Comparison of ENCODE assay signal across 31 cellular contexts in the genomic region with DNA sequence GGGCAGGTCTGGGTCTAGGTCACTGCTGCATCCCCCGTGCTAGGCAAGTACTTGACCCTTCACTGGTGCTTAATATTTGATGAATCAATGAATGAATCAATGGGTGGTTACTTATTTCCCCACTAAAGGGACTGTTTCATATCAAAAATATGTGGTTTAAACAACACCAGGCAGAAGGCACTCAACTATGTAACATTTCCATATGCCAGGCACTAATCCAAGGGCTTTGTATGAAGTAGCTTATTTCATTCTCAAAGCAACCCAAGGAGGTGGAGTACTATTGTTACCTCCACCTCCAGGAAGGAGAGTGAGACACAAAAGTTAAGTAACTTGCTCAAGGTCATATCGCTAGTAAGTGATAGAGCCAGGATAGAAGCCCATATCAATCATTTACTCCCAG.
DNase-seq lines count a peak whose midpoint lies in the region; ATAC-seq and TF ChIP-seq lines count a peak whose summit lies in the region.
"Had no signal": no experiment of that assay in that cellular context is flagged by ENCODE, and none has a peak within 500 bp of the region (broad histone marks: within the 10 kb centered on the region; RNA-seq: fewer than 3 reads in every experiment).

No MANE protein-coding gene starts in this region.

- TF ChIP-seq POLR2A in IMR-90 (IDR thresholded peaks at IDR 0.05; ENCODE audit: low read depth, low read length) = no peak

- H2BK15ac ChIP-seq in IMR-90 (ENCODE audit: low read depth, low read length) = peak overlapping the region; percentile 48; the same call in 1 of the 3 replicates

- H3K27me3 Mint-ChIP-seq in neural progenitor cell (ENCODE audit: insufficient read depth, low read depth) = peaks cover 37% of the 10 kb centered on the region
- no peaks in the 10 kb centered on the region for H3K27me3 Mint-ChIP-seq in stimulated activated naive B cell treated with anti-CD40 and anti-IgM and Interleukin-4, amounts not matched to agents 10 μg/mL and 1 μg/mL and 100 μg/mL, for 72 hours

- H4K5ac ChIP-seq in IMR-90 (ENCODE audit: low read depth, low read length) = no peak overlapping the region

- H3K4me2 ChIP-seq in IMR-90 (ENCODE audit: low read depth, low read length) (no peak overlapping the region), fibroblast of lung (ENCODE audit: extremely low read depth, insufficient read depth, low read length) (no peak overlapping the region), neural progenitor cell (no peak overlapping the region)
- H3K4me2 ChIP-seq: PC-9 had no signal

- no peaks in the 10 kb centered on the region for H3K27me3 ChIP-seq in IMR-90 (ENCODE audit: control insufficient read depth, insufficient read depth, low read length)
- H3K27me3 ChIP-seq in fibroblast of lung (ENCODE audit: control insufficient read depth, insufficient read depth, low read length) = no peaks in the 10 kb centered on the region
- H3K27me3 ChIP-seq in neural progenitor cell = no peaks in the 10 kb centered on the region
- H3K27me3 ChIP-seq: foreskin keratinocyte, tibial artery had no signal

- no peaks in the 10 kb centered on the region for H3K36me3 Mint-ChIP-seq in neural progenitor cell
- peaks cover 0 to 4% of the 10 kb centered on the region in 2 donors for H3K36me3 Mint-ChIP-seq in stimulated activated naive B cell treated with anti-CD40 and anti-IgM and Interleukin-4, amounts not matched to agents 10 μg/mL and 1 μg/mL and 100 μg/mL, for 72 hours
- H3K36me3 Mint-ChIP-seq: memory B cell, naive B cell had no signal

- H3K4me1 ChIP-seq in IMR-90 (ENCODE audit: control insufficient read depth, insufficient read depth, low read length) (peaks cover 12% of the 10 kb centered on the region), fibroblast of lung (ENCODE audit: control insufficient read depth, extremely low read depth, insufficient read depth, low read length) (peaks cover 7% of the 10 kb centered on the region), neural progenitor cell (peaks cover 18% of the 10 kb centered on the region)
- H3K4me1 ChIP-seq: foreskin keratinocyte, psoas muscle, tibial artery had no signal

- no peaks in the 10 kb centered on the region; the same call in 1 of the 2 replicates for H3K9me1 ChIP-seq in IMR-90 (ENCODE audit: insufficient read depth, low read length)

- H3K14ac ChIP-seq in IMR-90 (replicated peaks; ENCODE audit: low read depth, low read length) = no peak overlapping the region

- peak overlapping the region; percentile 87; the same call in 1 of the 2 replicates for H2AK5ac ChIP-seq in IMR-90 (ENCODE audit: low read depth, low read length)

- POLR2A ChIA-PET in IMR-90 (lab: Charles Lee; ENCODE audit: unreplicated experiment) = no interaction called here

- TF ChIP-seq CTCF in IMR-90 (conservative IDR thresholded peaks at IDR 0.05; ENCODE audit: low read depth, low read length) (no peak), fibroblast of lung (conservative IDR thresholded peaks at IDR 0.05 in 1 of 2, IDR thresholded peaks at IDR 0.05 in 1 of 2; ENCODE audit: low read depth in 1 of 2, low read length in 2 of 2) (no peak), neural progenitor cell (IDR thresholded peaks at IDR 0.05) (no peak)

- no peak overlapping the region for H3K27ac Mint-ChIP-seq in neural progenitor cell
- no peak overlapping the region for H3K27ac Mint-ChIP-seq in stimulated activated naive B cell treated with anti-CD40 and anti-IgM and Interleukin-4, amounts not matched to agents 10 μg/mL and 1 μg/mL and 100 μg/mL, for 72 hours
- H3K27ac Mint-ChIP-seq: activated naive CD8-positive, alpha-beta T cell treated with anti-CD3 and anti-CD28 coated beads, Interleukin-2, amount 10 ng/mL, durations not matched to agents 7 days and 5 days; memory B cell; stimulated activated naive CD8-positive, alpha-beta T cell treated with anti-CD3 and anti-CD28 coated beads, Interleukin-15, Interleukin-2, amounts not matched to agents 100 ng/mL and 50 ng/mL, for 24 hours had no signal

- H3K79me2 ChIP-seq in fibroblast of lung (ENCODE audit: control insufficient read depth, insufficient read depth, low read length) (no peaks in the 10 kb centered on the region), neural progenitor cell (ENCODE audit: low read depth) (no peaks in the 10 kb centered on the region)

- in situ Hi-C loops in IMR-90 (cut with MboI; ENCODE audit: low sequenced_read_pairs) = no loop called here

- H2BK120ac ChIP-seq in IMR-90 (ENCODE audit: low read depth, low read length) = no peak overlapping the region

- WGBS in IMR-90 (ENCODE audit: extremely low coverage in 2 of 2, insufficient read length in 1 of 2), 2 experiments = 83% methylated on average over 1 of the region's 2 CpGs; no CpG with 5 or more reads in 1 of the 2 experiments

- no TSS peak for BruUV-seq in IMR-90 (replicated peaks; lab: Mats Ljungman, UMichigan)

- dilution Hi-C loops in IMR-90 (cut with HindIII; ENCODE audit: low sequenced_read_pairs, unreplicated experiment) = no loop called here

- H4K20me1 ChIP-seq in IMR-90 (ENCODE audit: insufficient read depth, low read length) (no peaks in the 10 kb centered on the region), fibroblast of lung (ENCODE audit: control insufficient read depth, extremely low read depth, insufficient read depth, low read length) (no peaks in the 10 kb centered on the region), neural progenitor cell (ENCODE audit: low read depth) (no peaks in the 10 kb centered on the region)

- peak overlapping the region; percentile 33 for H3K4me3 Mint-ChIP-seq in neural progenitor cell
- H3K4me3 Mint-ChIP-seq in stimulated activated naive B cell treated with anti-CD40 and anti-IgM and Interleukin-4, amounts not matched to agents 10 μg/mL and 1 μg/mL and 100 μg/mL, for 72 hours = no peak overlapping the region
- H3K4me3 Mint-ChIP-seq: activated naive CD8-positive, alpha-beta T cell treated with anti-CD3 and anti-CD28 coated beads, Interleukin-2, amount 10 ng/mL, durations not matched to agents 7 days and 5 days; central memory CD8-positive, alpha-beta T cell; memory B cell; naive B cell; stimulated activated naive CD8-positive, alpha-beta T cell treated with anti-CD3 and anti-CD28 coated beads, Interleukin-15, Interleukin-2, amounts not matched to agents 100 ng/mL and 50 ng/mL, for 24 hours had no signal

- H4K91ac ChIP-seq in IMR-90 (ENCODE audit: insufficient read depth, low read depth, low read length) = no peak overlapping the region

- intact Hi-C loops in IMR-90 (cut with micrococcal nuclease) = no loop called here

- no peak overlapping the region for H3K27ac ChIP-seq in IMR-90 (ENCODE audit: insufficient read depth, low read length)
- no peak overlapping the region for H3K27ac ChIP-seq in fibroblast of lung (ENCODE audit: insufficient read depth, low read length)
- no peak overlapping the region for H3K27ac ChIP-seq in neural progenitor cell
- H3K27ac ChIP-seq: foreskin keratinocyte, PC-9, psoas muscle, tibial artery, VCaP had no signal

- H3K79me1 ChIP-seq in IMR-90 (ENCODE audit: low read depth in 1 of 2, low read length in 2 of 2) = no peaks in the 10 kb centered on the region

- H3K9me3 ChIP-seq in IMR-90 (ENCODE audit: control insufficient read depth, insufficient read depth, low read length) (no peaks in the 10 kb centered on the region), fibroblast of lung (ENCODE audit: control insufficient read depth, insufficient read depth, low read depth, low read length) (no peaks in the 10 kb centered on the region), neural progenitor cell (ENCODE audit: low read depth) (no peaks in the 10 kb centered on the region)
- H3K9me3 ChIP-seq: Caco-2, psoas muscle, tibial artery had no signal

- 0 out of 4 replicates have a peak overlapping the region, but pooled peaks of 1 of the 2 experiments have one; percentile 32 for H4K8ac ChIP-seq in IMR-90 (ENCODE audit: low read depth in 2 of 2, low read length in 2 of 2)

- H3K4ac ChIP-seq in IMR-90 (ENCODE audit: low read depth, low read length) = no peak overlapping the region

- H3K9ac ChIP-seq in IMR-90 (ENCODE audit: low read depth, low read length) = no peak overlapping the region
- no peak overlapping the region for H3K9ac ChIP-seq in fibroblast of lung (ENCODE audit: insufficient read depth, low read length)
- H3K9ac ChIP-seq in neural progenitor cell = no peak overlapping the region

- H3F3A ChIP-seq in neural progenitor cell (ENCODE audit: low read depth) = peaks cover 24% of the 10 kb centered on the region

- H2BK20ac ChIP-seq in IMR-90 (ENCODE audit: low read depth, low read length) = peak overlapping the region; percentile 72; the same call in 1 of the 2 replicates

- H3K36me3 ChIP-seq in IMR-90 (ENCODE audit: control insufficient read depth, insufficient read depth, low read length) (no peaks in the 10 kb centered on the region), fibroblast of lung (ENCODE audit: control insufficient read depth, insufficient read depth, low read length) (no peaks in the 10 kb centered on the region), neural progenitor cell (no peaks in the 10 kb centered on the region)
- H3K36me3 ChIP-seq: tibial artery had no signal

- H3K4me3 ChIP-seq in IMR-90 (ENCODE audit: insufficient read depth, low read depth, low read length) = no peak overlapping the region
- H3K4me3 ChIP-seq in fibroblast of lung (replicated peaks in 1 of 4; ENCODE audit: control extremely low read depth in 1 of 4, insufficient read depth in 1 of 4, low read depth in 3 of 4, low read length in 4 of 4) = no peak overlapping the region
- H3K4me3 ChIP-seq in neural progenitor cell = no peak overlapping the region
- H3K4me3 ChIP-seq: GM12878, PC-9, psoas muscle, tibial artery had no signal

- H2BK5ac ChIP-seq in IMR-90 (ENCODE audit: low read depth, low read length, poor library complexity, severe bottlenecking) = no peak overlapping the region

- H2AK9ac ChIP-seq in IMR-90 (replicated peaks; ENCODE audit: low read depth, low read length, poor library complexity) = no peak overlapping the region

- no peak overlapping the region for H3K23ac ChIP-seq in IMR-90 (ENCODE audit: low read depth, low read length)

- H3K4me1 Mint-ChIP-seq in neural progenitor cell = peaks cover 21% of the 10 kb centered on the region
- H3K4me1 Mint-ChIP-seq in stimulated activated naive B cell treated with anti-CD40 and anti-IgM and Interleukin-4, amounts not matched to agents 10 μg/mL and 1 μg/mL and 100 μg/mL, for 72 hours = no peaks in the 10 kb centered on the region
- H3K4me1 Mint-ChIP-seq: activated naive CD8-positive, alpha-beta T cell treated with anti-CD3 and anti-CD28 coated beads, Interleukin-2, amount 10 ng/mL, durations not matched to agents 7 days and 5 days; central memory CD8-positive, alpha-beta T cell; memory B cell; naive B cell had no signal

- no peak overlapping the region for H2AFZ ChIP-seq in IMR-90 (replicated peaks; ENCODE audit: low read length, poor library complexity)
- no peak overlapping the region for H2AFZ ChIP-seq in fibroblast of lung (ENCODE audit: low read length)
- no peak overlapping the region for H2AFZ ChIP-seq in neural progenitor cell (replicated peaks)
- H2AFZ ChIP-seq: PC-9 had no signal

- CTCF ChIA-PET in IMR-90 (lab: Yijun Ruan, JAX) = no interaction called here

- peaks cover 19% of the 10 kb centered on the region for H3K9me3 Mint-ChIP-seq in neural progenitor cell
- H3K9me3 Mint-ChIP-seq in stimulated activated naive B cell treated with anti-CD40 and anti-IgM and Interleukin-4, amounts not matched to agents 10 μg/mL and 1 μg/mL and 100 μg/mL, for 72 hours = peaks cover 4 to 5% of the 10 kb centered on the region in 2 donors
- H3K9me3 Mint-ChIP-seq: central memory CD8-positive, alpha-beta T cell had no signal

- peak; percentile 56 for DNase-seq in AG20443 (ENCODE audit: low spot score)
- peak; percentile 52 for DNase-seq in IMR-90
- peak; percentile 53 to 54 for DNase-seq in fibroblast of lung (ENCODE audit: low read depth in 2 of 2)
- DNase-seq in neural progenitor cell (ENCODE audit: low spot score) = no peak
- DNase-seq in activated CD4-positive, alpha-beta T cell treated with anti-CD3 and anti-CD28 coated beads, Interleukin-2, amount 50 U/mL, for 1 hour = no peak
- no peak for DNase-seq in stimulated activated naive B cell treated with anti-CD40 and anti-IgM and Interleukin-4, amounts not matched to agents 10 μg/mL and 1 μg/mL and 100 μg/mL, for 72 hours
- DNase-seq: activated CD4-positive, alpha-beta T cell treated with anti-CD3 and anti-CD28 coated beads for 4 hours; activated effector memory CD4-positive, alpha-beta T cell treated with anti-CD3 and anti-CD28 coated beads, Interleukin-2, amount 50 U/mL, for 16 hours; activated naive CD8-positive, alpha-beta T cell treated with anti-CD3 and anti-CD28 coated beads, Interleukin-2, amount 10 ng/mL, durations not matched to agents 7 days and 5 days; activated T-cell treated with anti-CD3 and anti-CD28 coated beads, Interleukin-2, amount 50 U/mL, for 1 hour; C1 segment of cervical spinal cord; Caco-2; DMS79; left colon; naive B cell; NCI-H1092; NCI-H187; NCI-H2171 treated with DMSO at 0.1 percent for 48 hours; NK-92 treated with Interleukin-12 subunit alpha and Interleukin-12 subunit beta, amount 100 ng/mL, for 24 hours; PC-9; psoas muscle; Right ventricle myocardium superior; T-helper 9 cell; tibial artery had no signal

- H3K18ac ChIP-seq in IMR-90 (ENCODE audit: low read depth, low read length) = no peak overlapping the region

- ATAC-seq in IMR-90 (ENCODE audit: low read depth) (peak; percentile 36; the same call in 1 of the 2 replicates), GM21381 (IDR thresholded peaks at IDR 0.05; ENCODE audit: unreplicated experiment) (no peak)
- no peak for ATAC-seq in stimulated activated naive B cell treated with anti-CD40 and anti-IgM and Interleukin-4, amounts not matched to agents 10 μg/mL and 1 μg/mL and 100 μg/mL, for 72 hours (replicated peaks)
- ATAC-seq: foreskin keratinocyte, GM12878, left colon, psoas muscle had no signal

- TF ChIP-seq RAD21 in IMR-90 (IDR thresholded peaks at IDR 0.05; ENCODE audit: low read length) = no peak

- H3K56ac ChIP-seq in IMR-90 (ENCODE audit: extremely low read depth, insufficient read depth, low read length) = no peak overlapping the region

Comparison
In these comparisons a context has a peak if more than half of its experiments do, and no peak if none do; other contexts are left out.
1. DNase-seq: peak in AG20443 (single experiment), IMR-90 (single experiment) and fibroblast of lung (2 of 2); none in neural progenitor cell (single experiment), activated CD4-positive, alpha-beta T cell treated with anti-CD3 and anti-CD28 coated beads, Interleukin-2, amount 50 U/mL, for 1 hour (single experiment) and stimulated activated naive B cell treated with anti-CD40 and anti-IgM and Interleukin-4, amounts not matched to agents 10 μg/mL and 1 μg/mL and 100 μg/mL, for 72 hours (single experiment).